In the genomic region with DNA sequence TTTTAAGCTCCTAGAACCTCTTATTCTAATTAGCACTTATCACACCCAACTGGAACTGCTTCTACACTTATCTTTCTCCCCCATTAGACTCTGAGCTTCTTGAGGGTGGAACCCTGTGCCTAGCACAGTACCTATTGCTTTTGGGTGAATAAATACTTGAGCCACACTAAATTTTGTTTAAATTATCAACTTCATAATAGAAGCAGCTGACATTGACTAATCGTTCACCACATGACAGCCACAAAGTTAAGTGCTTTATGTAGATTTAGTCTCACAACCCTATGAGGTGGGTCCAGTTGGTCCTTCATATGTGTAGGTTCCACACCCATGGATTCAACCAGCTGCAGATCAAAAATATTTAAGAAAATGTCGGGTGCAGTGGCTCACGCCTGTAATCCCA, we compare ENCODE assay signal across 28 cellular contexts.
"Had no signal": no experiment of that assay in that cellular context is flagged by ENCODE, and none has a peak within 500 bp of the region (broad histone marks: within the 10 kb centered on the region; RNA-seq: fewer than 3 reads in every experiment).

No MANE protein-coding gene starts in this region.

- H3K27me3 ChIP-seq: colonic mucosa, dorsolateral prefrontal cortex, esophagus muscularis mucosa, esophagus squamous epithelium, foreskin keratinocyte, gastrocnemius medialis, gastroesophageal sphincter, heart left ventricle, heart right ventricle had no signal

- H3K27me3 Mint-ChIP-seq: dendritic cell treated with granulocyte-macrophage colony-stimulating factor and Interleukin-4, amounts not matched to agents 40 ng/mL and 50 ng/mL, for 4 days; effector memory CD8-positive, alpha-beta T cell had no signal

- H3K9me3 ChIP-seq: colonic mucosa, esophagus muscularis mucosa, esophagus squamous epithelium, gastrocnemius medialis, gastroesophageal sphincter, heart left ventricle, heart right ventricle had no signal

- DNase-seq: colonic mucosa; cortex of kidney; dermis blood vessel endothelial cell; dorsolateral prefrontal cortex; effector CD4-positive, alpha-beta T cell; effector CD8-positive, alpha-beta T cell; effector memory CD4-positive, alpha-beta T cell; effector memory CD8-positive, alpha-beta T cell; endodermal cell; esophagus squamous epithelium; foreskin fibroblast; foreskin keratinocyte; foreskin melanocyte; gastrocnemius medialis; glutamatergic neuron; head of caudate nucleus; heart left ventricle; heart right ventricle had no signal

- H3K27ac ChIP-seq: colonic mucosa, coronary artery, dorsolateral prefrontal cortex, epithelial cell of prostate, esophagus muscularis mucosa, esophagus squamous epithelium, foreskin keratinocyte, gastrocnemius medialis, gastroesophageal sphincter, heart left ventricle, heart right ventricle had no signal

- FAIRE-seq: colon, endometrium, endothelial cell of umbilical vein, frontal cortex had no signal

- H3K9me3 Mint-ChIP-seq: dendritic cell treated with granulocyte-macrophage colony-stimulating factor and Interleukin-4, amounts not matched to agents 40 ng/mL and 50 ng/mL, for 4 days; effector memory CD8-positive, alpha-beta T cell had no signal

- ATAC-seq: effector memory CD8-positive, alpha-beta T cell; esophagus mucosa; foreskin keratinocyte; gastrocnemius medialis; gastroesophageal sphincter; heart left ventricle; heart right ventricle had no signal

- H3K36me3 ChIP-seq: colonic mucosa, gastrocnemius medialis had no signal

- H3K27ac Mint-ChIP-seq: dendritic cell treated with granulocyte-macrophage colony-stimulating factor and Interleukin-4, amounts not matched to agents 40 ng/mL and 50 ng/mL, for 4 days; effector memory CD8-positive, alpha-beta T cell; endodermal cell had no signal

- H3K4me3 ChIP-seq: colonic mucosa, coronary artery, dorsolateral prefrontal cortex, esophagus muscularis mucosa, esophagus squamous epithelium, gastrocnemius medialis, gastroesophageal sphincter, heart left ventricle, heart right ventricle had no signal

- H3K4me3 Mint-ChIP-seq: dendritic cell treated with granulocyte-macrophage colony-stimulating factor and Interleukin-4, amounts not matched to agents 40 ng/mL and 50 ng/mL, for 4 days; effector memory CD8-positive, alpha-beta T cell; endodermal cell had no signal

- H3K4me1 ChIP-seq: colonic mucosa, esophagus muscularis mucosa, esophagus squamous epithelium, foreskin keratinocyte, gastrocnemius medialis, gastroesophageal sphincter, heart left ventricle, heart right ventricle had no signal
